Comparison of ENCODE assay signal across 10 cellular contexts in the genomic region with DNA sequence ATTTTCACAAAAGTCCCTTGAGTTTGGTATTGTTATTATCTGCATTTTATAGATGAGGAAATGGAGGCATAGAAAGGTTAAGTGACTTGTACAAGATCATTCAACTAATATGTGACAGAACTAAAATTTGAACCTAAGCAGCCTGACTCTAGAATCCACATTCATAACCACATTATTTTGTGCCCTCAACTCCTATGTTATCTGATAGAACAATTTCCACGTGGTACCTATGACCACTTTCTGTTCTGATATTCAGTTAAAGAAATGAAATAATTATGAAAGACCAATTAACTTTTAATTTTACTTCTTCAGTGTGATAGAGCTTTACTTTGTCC. TPM values are rescaled to one million over a fixed set of nuclear protein-coding genes. Genes with fewer than 3 reads are reported as not detected.
A peak's percentile ranks its signal among the peaks of the same experiment; 100 is the strongest.
DNase-seq lines count a peak whose midpoint lies in the region; ATAC-seq, FAIRE-seq and TF ChIP-seq lines count a peak whose summit lies in the region.
"Had no signal": no experiment of that assay in that cellular context is flagged by ENCODE, and none has a peak within 500 bp of the region (broad histone marks: within the 10 kb centered on the region; RNA-seq: fewer than 3 reads in every experiment).

No MANE protein-coding gene starts in this region.

- POLR2A ChIA-PET in A549 (lab: Yijun Ruan, JAX) = no interaction called here
- POLR2A ChIA-PET in CD4-positive, alpha-beta memory T cell (lab: Charles Lee; ENCODE audit: partially characterized antibody) = no interaction called here

- H3K36me3 Mint-ChIP-seq in CD4-positive, alpha-beta memory T cell = peaks cover 20 to 28% of the 10 kb centered on the region in 2 donors

- no peak for TF ChIP-seq POLR2A in A549 (IDR thresholded peaks at IDR 0.05; ENCODE audit: low read length)
- TF ChIP-seq POLR2A in prostate gland (IDR thresholded peaks at IDR 0.05) = no peak
- no peak for TF ChIP-seq POLR2A in Peyer's patch (IDR thresholded peaks at IDR 0.05)

- no peaks in the 10 kb centered on the region for H3K9me3 Mint-ChIP-seq in CD4-positive, alpha-beta memory T cell

- no peak for TF ChIP-seq RAD21 in A549 (conservative IDR thresholded peaks at IDR 0.05 in 1 of 2, IDR thresholded peaks at IDR 0.05 in 1 of 2)

- ATAC-seq in A549 = no peak

- intact Hi-C loops in ascending aorta (cut with DNase I) (loop anchor here (5.0 to 10.0 kb wide), 3 partner anchors 145 to 970 kb away; a partner anchor contains a TSS), prostate gland (cut with DNase I) (no loop called here)
- intact Hi-C loops in CD4-positive, alpha-beta memory T cell (cut with micrococcal nuclease) = no loop called here

- no peak overlapping the region for H3K27ac ChIP-seq in A549
- peak overlapping the region; percentile 71; the same call in 1 of the 2 replicates for H3K27ac ChIP-seq in C4-2B
- peak overlapping the region; percentile 78 to 93 for H3K27ac ChIP-seq in ascending aorta
- peak overlapping the region; percentile 49 to 52 for H3K27ac ChIP-seq in prostate gland
- no peak overlapping the region for H3K27ac ChIP-seq in Peyer's patch
- no peak overlapping the region for H3K27ac ChIP-seq in CD4-positive, alpha-beta memory T cell (ENCODE audit: low read depth, low read length)
- H3K27ac ChIP-seq: HL-60 had no signal

- H3K36me3 ChIP-seq in ascending aorta (peaks cover 10 to 13% of the 10 kb centered on the region in 2 donors), prostate gland (no peaks in the 10 kb centered on the region), Peyer's patch (peaks cover 0 to 48% (median 0%) of the 10 kb centered on the region in 3 donors)
- H3K36me3 ChIP-seq in CD4-positive, alpha-beta memory T cell (ENCODE audit: insufficient read depth, low read length) = no peaks in the 10 kb centered on the region

- TF ChIP-seq CTCF in A549 (IDR thresholded peaks at IDR 0.05) (no peak), C4-2B (conservative IDR thresholded peaks at IDR 0.05) (no peak), ascending aorta (IDR thresholded peaks at IDR 0.05) (no peak), prostate gland (IDR thresholded peaks at IDR 0.05) (no peak), Peyer's patch (IDR thresholded peaks at IDR 0.05) (no peak)

- TF ChIP-seq EP300 in A549 (IDR thresholded peaks at IDR 0.05) = no peak

- no peak overlapping the region for H3K4me3 Mint-ChIP-seq in CD4-positive, alpha-beta memory T cell

- peak; percentile 7 for FAIRE-seq in A549 (lab: Jason Lieb, UNC)

- H3K9me3 ChIP-seq in A549 = no peaks in the 10 kb centered on the region
- no peaks in the 10 kb centered on the region for H3K9me3 ChIP-seq in ascending aorta
- H3K9me3 ChIP-seq in prostate gland = no peaks in the 10 kb centered on the region
- H3K9me3 ChIP-seq in Peyer's patch = no peaks in the 10 kb centered on the region
- no peaks in the 10 kb centered on the region for H3K9me3 ChIP-seq in CD4-positive, alpha-beta memory T cell (ENCODE audit: control insufficient read depth in 1 of 2, low read length in 2 of 2)

- DNase-seq in A549 (ENCODE audit: low read depth in 1 of 2, low spot score in 1 of 2) (no peak), ascending aorta (ENCODE audit: low spot score in 2 of 2) (no peak), prostate gland (ENCODE audit: low spot score) (no peak), kidney glomerular epithelial cell (lab: John Stamatoyannopoulos, UW) (no peak), Peyer's patch (no peak)
- DNase-seq in CD4-positive, alpha-beta memory T cell = no peak
- DNase-seq: DMS53, HCEC 1CT had no signal

- H3K27ac Mint-ChIP-seq in CD4-positive, alpha-beta memory T cell = no peak overlapping the region

- no peaks in the 10 kb centered on the region for H3K27me3 ChIP-seq in ascending aorta
- no peaks in the 10 kb centered on the region for H3K27me3 ChIP-seq in prostate gland (replicated peaks; ENCODE audit: insufficient read depth)
- H3K27me3 ChIP-seq in Peyer's patch = no peaks in the 10 kb centered on the region
- no peaks in the 10 kb centered on the region for H3K27me3 ChIP-seq in CD4-positive, alpha-beta memory T cell (ENCODE audit: insufficient read depth, low read length)

- no peak overlapping the region for H3K4me2 ChIP-seq in A549

- H3K4me3 ChIP-seq in A549 (no peak overlapping the region), ascending aorta (no peak overlapping the region), prostate gland (no peak overlapping the region), Peyer's patch (no peak overlapping the region)
- H3K4me3 ChIP-seq in CD4-positive, alpha-beta memory T cell (ENCODE audit: low read length in 2 of 2) = no peak overlapping the region

- CTCF ChIA-PET in A549 (lab: Yijun Ruan, JAX) = interaction anchor here (1.1 kb wide), 1 partner anchor 11 kb away, joined by 3 read pairs; no protein-coding TSS in a partner anchor
- CTCF ChIA-PET in CD4-positive, alpha-beta memory T cell (lab: Charles Lee; ENCODE audit: partially characterized antibody) = interaction anchor here (1.0 kb wide), 1 partner anchor 277 kb away, joined by 3 read pairs; no protein-coding TSS in a partner anchor

- H3K4me1 ChIP-seq in A549 (peaks cover 12% of the 10 kb centered on the region; the same call in 2 of the 3 replicates), ascending aorta (peaks cover 4 to 44% of the 10 kb centered on the region in 2 donors), prostate gland (replicated peaks) (peaks cover 8% of the 10 kb centered on the region), Peyer's patch (no peaks in the 10 kb centered on the region)
- H3K4me1 ChIP-seq in CD4-positive, alpha-beta memory T cell (ENCODE audit: insufficient read depth, low read length) = no peaks in the 10 kb centered on the region

- WGBS in A549 (ENCODE audit: missing lambda C conversion rate) = 84% methylated on average over 1 of the region's 1 CpG
- WGBS in prostate gland = 43% methylated on average over 1 of the region's 1 CpG

- no peaks in the 10 kb centered on the region for H3K4me1 Mint-ChIP-seq in CD4-positive, alpha-beta memory T cell

- H3K27me3 Mint-ChIP-seq in CD4-positive, alpha-beta memory T cell = no peaks in the 10 kb centered on the region

TF ChIP-seq in A549, 52 proteins besides CTCF, POLR2A, EP300 and RAD21 (continues in another document):
- TF ChIP-seq BHLHE40 (IDR thresholded peaks at IDR 0.05; ENCODE audit: low read depth, low read length) = no peak
- no peak for TF ChIP-seq CBX2 (IDR thresholded peaks at IDR 0.05; ENCODE audit: borderline replicate concordance, low read depth)
- TF ChIP-seq, protein P1, sequence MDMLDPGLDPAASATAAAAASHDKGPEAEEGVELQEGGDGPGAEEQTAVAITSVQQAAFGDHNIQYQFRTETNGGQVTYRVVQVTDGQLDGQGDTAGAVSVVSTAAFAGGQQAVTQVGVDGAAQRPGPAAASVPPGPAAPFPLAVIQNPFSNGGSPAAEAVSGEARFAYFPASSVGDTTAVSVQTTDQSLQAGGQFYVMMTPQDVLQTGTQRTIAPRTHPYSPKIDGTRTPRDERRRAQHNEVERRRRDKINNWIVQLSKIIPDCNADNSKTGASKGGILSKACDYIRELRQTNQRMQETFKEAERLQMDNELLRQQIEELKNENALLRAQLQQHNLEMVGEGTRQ (IDR thresholded peaks at IDR 0.05) = no peak
- no peak for TF ChIP-seq HEYL (CRISPR knock-in tag; IDR thresholded peaks at IDR 0.05)

RNA-seq across cellular contexts. Expression of a gene that starts 17.5 kb away (rescaled TPM):
- polyA plus RNA-seq in A549 (2011; rRNA removed) (45.2 and 66.9 TPM in 2 replicates), A549 (2017; fragmentation: RNase III; extraction: RNeasy Plus Mini Kit Qiagen cat#74134 plus additional on column Dnase treatment) (38.0 to 43.0 TPM (median 41.3 TPM) in 3 replicates)
- 10.6 and 11.0 TPM in 2 replicates for polyA plus RNA-seq in A549 (2012; cell fraction: cytosol; rRNA removed)
- polyA plus RNA-seq in A549 (2012; cell fraction: nucleus; rRNA removed) = 7.1 and 14.3 TPM in 2 replicates
- 12.4 and 13.8 TPM in 2 replicates for polyA minus RNA-seq in A549 (2011; rRNA and poly(A)+ RNA removed)
- total RNA-seq in ascending aorta (73.2 TPM), prostate gland (10 to 100 TPM; 95.4 to 99.9 TPM), Peyer's patch (10 to 100 TPM; 10.9 to 29.4 (median 17.3) TPM)
- 10 to 100 TPM; 17.0 to 18.7 TPM for total RNA-seq in CD4-positive, alpha-beta memory T cell
- polyA plus RNA-seq in CD4-positive, alpha-beta memory T cell = 10 to 100 TPM; 34.1 to 34.8 TPM

RNA-seq across cellular contexts. Expression of a gene that starts 33.8 kb away (rescaled TPM):
- polyA plus RNA-seq in A549 (2011; rRNA removed) = 13.6 and 17.4 TPM in 2 replicates
- polyA plus RNA-seq in A549 (2012; cell fraction: cytosol; rRNA removed) = 4.1 and 4.2 TPM in 2 replicates
- 2.2 and 3.5 TPM in 2 replicates for polyA plus RNA-seq in A549 (2012; cell fraction: nucleus; rRNA removed)
- polyA plus RNA-seq in A549 (2017; fragmentation: RNase III; extraction: RNeasy Plus Mini Kit Qiagen cat#74134 plus additional on column Dnase treatment) = 10.0 to 10.4 TPM (median 10.1 TPM) in 3 replicates
- 5.3 and 6.4 TPM in 2 replicates for polyA minus RNA-seq in A549 (2011; rRNA and poly(A)+ RNA removed)
- 0.75 TPM for total RNA-seq in ascending aorta
- 10 to 100 TPM in 1 of 2 donors, 1 to 10 TPM in 1; 9.7 to 15.3 TPM for total RNA-seq in prostate gland
- 1 to 10 TPM; 4.1 to 9.2 (median 7.7) TPM for total RNA-seq in Peyer's patch
- total RNA-seq in CD4-positive, alpha-beta memory T cell = 10 to 100 TPM; 10.9 to 11.3 TPM
- polyA plus RNA-seq in CD4-positive, alpha-beta memory T cell = 1 to 10 TPM; 4.6 to 4.9 TPM

RNA-seq across cellular contexts. Expression of a gene that starts 33.8 kb away (rescaled TPM):
- polyA plus RNA-seq in A549 (2011; rRNA removed) (33.9 and 44.0 TPM in 2 replicates), A549 (2017; fragmentation: RNase III; extraction: RNeasy Plus Mini Kit Qiagen cat#74134 plus additional on column Dnase treatment) (22.5 to 27.2 TPM (median 23.6 TPM) in 3 replicates)
- polyA plus RNA-seq in A549 (2012; cell fraction: cytosol; rRNA removed) = 6.6 and 6.9 TPM in 2 replicates
- polyA plus RNA-seq in A549 (2012; cell fraction: nucleus; rRNA removed) = 5.8 and 6.4 TPM in 2 replicates
- 21.9 and 22.5 TPM in 2 replicates for polyA minus RNA-seq in A549 (2011; rRNA and poly(A)+ RNA removed)
- total RNA-seq in ascending aorta (16.8 TPM), prostate gland (10 to 100 TPM; 35.1 to 86.4 TPM), Peyer's patch (100 to 1,000 TPM in 1 of 4 donors, 10 to 100 TPM in 3; 31.1 to 175 (median 68.0) TPM)
- 10 to 100 TPM; 85.0 to 87.8 TPM for total RNA-seq in CD4-positive, alpha-beta memory T cell
- polyA plus RNA-seq in CD4-positive, alpha-beta memory T cell = 10 to 100 TPM; 39.3 to 44.2 TPM

Comparison
In these comparisons a context has a peak if more than half of its experiments do, and no peak if none do; other contexts are left out.
1. H3K27ac ChIP-seq: peak in C4-2B (single experiment), ascending aorta (2 of 2) and prostate gland (2 of 2); none in A549 (0 of 2), Peyer's patch (0 of 4) and CD4-positive, alpha-beta memory T cell (single experiment).